8 cellular contexts compared by ENCODE assay signal in the genomic region with DNA sequence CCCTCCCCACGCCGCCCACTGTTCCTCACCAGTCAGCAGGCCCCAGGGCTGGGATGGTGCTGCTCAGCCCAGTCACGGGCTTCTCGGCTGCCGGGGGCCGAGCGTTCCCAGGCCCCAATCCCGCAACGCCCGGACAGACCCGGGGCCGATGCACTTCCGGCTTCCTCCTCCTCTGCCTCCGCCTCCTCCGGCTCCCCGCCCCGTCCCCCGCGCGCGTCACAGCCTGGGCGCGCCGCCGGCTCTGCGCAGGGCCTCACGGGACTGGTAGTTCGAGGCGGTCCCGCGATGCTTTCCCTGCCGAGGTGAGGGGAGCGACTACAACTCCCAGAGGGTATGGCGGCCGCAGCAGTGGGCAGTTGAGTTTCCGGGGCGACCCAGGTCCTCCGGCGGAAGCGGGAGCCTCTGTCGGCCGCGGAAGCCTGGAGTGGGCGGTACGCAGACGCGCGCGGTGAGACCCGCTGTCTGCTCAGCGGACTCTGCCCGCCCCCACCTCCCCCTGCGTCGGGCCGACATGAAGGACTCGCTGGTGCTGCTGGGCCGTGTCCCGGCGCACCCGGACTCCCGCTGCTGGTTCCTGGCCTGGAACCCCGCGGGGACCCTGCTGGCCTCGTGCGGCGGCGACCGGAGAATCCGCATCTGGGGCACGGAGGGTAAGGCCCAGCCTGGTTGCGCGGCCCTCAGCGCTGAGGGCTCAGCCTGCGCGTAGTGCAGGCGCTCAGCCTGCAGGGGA. TPM values are rescaled to one million over a fixed set of nuclear protein-coding genes. Genes with fewer than 3 reads are reported as not detected.
A peak's percentile ranks its signal among the peaks of the same experiment; 100 is the strongest.
DNase-seq lines count a peak whose midpoint lies in the region; ATAC-seq, FAIRE-seq and TF ChIP-seq lines count a peak whose summit lies in the region.

A gene (plus strand): TSS at position 386 of the 730 bp plus-strand sequence. CDS start 126 bp downstream, at position 512.
A gene with protein sequence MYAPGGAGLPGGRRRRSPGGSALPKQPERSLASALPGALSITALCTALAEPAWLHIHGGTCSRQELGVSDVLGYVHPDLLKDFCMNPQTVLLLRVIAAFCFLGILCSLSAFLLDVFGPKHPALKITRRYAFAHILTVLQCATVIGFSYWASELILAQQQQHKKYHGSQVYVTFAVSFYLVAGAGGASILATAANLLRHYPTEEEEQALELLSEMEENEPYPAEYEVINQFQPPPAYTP (minus strand): TSS at position 158 of the 730 bp plus-strand sequence. CDS start 616 bp downstream, outside the sequence.

- no peaks in the 10 kb centered on the region for H3K9me3 Mint-ChIP-seq in activated naive CD8-positive, alpha-beta T cell treated with anti-CD3 and anti-CD28 coated beads, Interleukin-2, amount 10 ng/mL, durations not matched to agents 7 days and 5 days

- peak within 1 kb of the TSS; percentile 72 for H3K4me2 ChIP-seq in SU-DHL-6 (ENCODE audit: low read depth, low read length, poor library complexity, severe bottlenecking)

- H3K4me3 ChIP-seq in GM12865 (ENCODE audit: low read depth, low read length), result peak within 1 kb of the TSS; percentile 88
- H3K4me3 ChIP-seq in SU-DHL-6 (ENCODE audit: insufficient read depth, low read length, poor library complexity, severe bottlenecking), result peak within 1 kb of the TSS; percentile 93
- peak within 1 kb of the TSS; percentile 87 to 99 (median 97) for H3K4me3 ChIP-seq in pancreas
- H3K4me3 ChIP-seq in tibial artery, result peak within 1 kb of the TSS; percentile 70 to 97

- DNase-seq in GM12865 (ENCODE audit: low read depth) (peak; percentile 99), NCI-H128 (lab: John Stamatoyannopoulos, UW; ENCODE audit: unreplicated experiment) (peak; percentile 91), Right ventricle myocardium inferior (ENCODE audit: missing footprints) (peak; percentile 100), pancreas (peak; percentile 98 to 99 (median 98)), tibial artery (peak; percentile 98 to 99)
- DNase-seq in activated naive CD8-positive, alpha-beta T cell treated with anti-CD3 and anti-CD28 coated beads, Interleukin-2, amount 10 ng/mL, durations not matched to agents 7 days and 5 days, result peak; percentile 99

- peaks cover 2% of the 10 kb centered on the region; the same call in 1 of the 2 replicates for H3F3A ChIP-seq in SU-DHL-6 (ENCODE audit: insufficient read depth)

- H2AFZ ChIP-seq in SU-DHL-6 (ENCODE audit: low read depth, low read length, severe bottlenecking), result peak within 1 kb of the TSS; percentile 77

- H3K9me3 ChIP-seq in SU-DHL-6 (ENCODE audit: insufficient read depth, low read length) (no peaks in the 10 kb centered on the region), pancreas (no peaks in the 10 kb centered on the region), tibial artery (no peaks in the 10 kb centered on the region)

- intact Hi-C loops in Right ventricle myocardium inferior (cut with DNase I) (loop anchor here (5.0 kb wide), 2 partner anchors 36 to 119 kb away; a partner anchor contains a TSS), pancreas (cut with DNase I) (loop anchor here in 2 of 3 donors (10.0 kb wide), 1 partner anchor 61 kb away; a partner anchor contains a TSS), tibial artery (cut with DNase I; ENCODE audit: low total_unique reads) (loop anchor here (2.0 to 10.0 kb wide), 3 partner anchors 39 to 239 kb away; a partner anchor contains a TSS)

- peak within 1 kb of the TSS; percentile 81 for H3K9ac ChIP-seq in SU-DHL-6 (ENCODE audit: low read length)

- TF ChIP-seq CTCF in GM12865 (IDR thresholded peaks at IDR 0.05; ENCODE audit: insufficient read depth, low read depth, low read length, missing control alignments) (no peak), SU-DHL-6 (IDR thresholded peaks at IDR 0.05; ENCODE audit: insufficient read depth, low read length, poor library complexity, severe bottlenecking) (no peak), pancreas (IDR thresholded peaks at IDR 0.05) (peak in 1 of 4 donors; percentile 8), tibial artery (IDR thresholded peaks at IDR 0.05) (peak; percentile 31 to 43)

- ATAC-seq in HG02678 (IDR thresholded peaks at IDR 0.05; ENCODE audit: unreplicated experiment), result peak; percentile 89
- ATAC-seq in activated naive CD8-positive, alpha-beta T cell treated with anti-CD3 and anti-CD28 coated beads, Interleukin-2, amount 10 ng/mL, durations not matched to agents 7 days and 5 days (ENCODE audit: low read depth), result peak; percentile 92
- peak; percentile 98 for ATAC-seq in Right ventricle myocardium inferior
- peak; percentile 94 to 97 (median 95) for ATAC-seq in pancreas

- POLR2A ChIA-PET in activated naive CD8-positive, alpha-beta T cell treated with anti-CD3 and anti-CD28 coated beads, Interleukin-2, amount 10 ng/mL, durations not matched to agents 7 days and 5 days (lab: Charles Lee), result interaction anchor here (0.6 to 1.8 kb wide), 2 partner anchors 10 to 58 kb away, joined by 3 to 14 read pairs; a partner anchor contains a TSS

- H3K27ac ChIP-seq in SU-DHL-6 (ENCODE audit: low read depth, low read length) (peak within 1 kb of the TSS; percentile 40), pancreas (peak within 1 kb of the TSS; percentile 61 to 84 (median 74)), tibial artery (peak within 1 kb of the TSS; percentile 88 to 97)

- peaks cover 12% of the 10 kb centered on the region for H3K36me3 Mint-ChIP-seq in activated naive CD8-positive, alpha-beta T cell treated with anti-CD3 and anti-CD28 coated beads, Interleukin-2, amount 10 ng/mL, durations not matched to agents 7 days and 5 days

- 0% methylated on average over 74 to 76 of the region's 76 CpGs for WGBS in pancreas, 2 donors

- H3K4me1 ChIP-seq in pancreas (peaks cover 18 to 38% (median 26%) of the 10 kb centered on the region in 3 donors), tibial artery (peaks cover 0 to 54% (median 43%) of the 10 kb centered on the region in 4 donors)

- peak within 1 kb of the TSS; percentile 100 for H3K4me3 Mint-ChIP-seq in activated naive CD8-positive, alpha-beta T cell treated with anti-CD3 and anti-CD28 coated beads, Interleukin-2, amount 10 ng/mL, durations not matched to agents 7 days and 5 days

- peaks cover 32% of the 10 kb centered on the region for H3K4me1 Mint-ChIP-seq in activated naive CD8-positive, alpha-beta T cell treated with anti-CD3 and anti-CD28 coated beads, Interleukin-2, amount 10 ng/mL, durations not matched to agents 7 days and 5 days

- H3K36me3 ChIP-seq in SU-DHL-6 (ENCODE audit: low read length), result peaks cover 3% of the 10 kb centered on the region; the same call in 1 of the 2 replicates
- peaks cover 9 to 23% (median 9%) of the 10 kb centered on the region in 3 donors for H3K36me3 ChIP-seq in pancreas
- H3K36me3 ChIP-seq in tibial artery, result peaks cover 18 to 42% (median 30%) of the 10 kb centered on the region in 3 donors

- no peaks in the 10 kb centered on the region for H4K20me1 ChIP-seq in SU-DHL-6 (ENCODE audit: low read depth, low read length)

- H3K27me3 Mint-ChIP-seq in activated naive CD8-positive, alpha-beta T cell treated with anti-CD3 and anti-CD28 coated beads, Interleukin-2, amount 10 ng/mL, durations not matched to agents 7 days and 5 days, result no peaks in the 10 kb centered on the region

- no peaks in the 10 kb centered on the region for H3K9me2 ChIP-seq in SU-DHL-6 (replicated peaks; ENCODE audit: insufficient read depth, low read length)

- peaks cover 60% of the 10 kb centered on the region for H3K79me2 ChIP-seq in SU-DHL-6 (ENCODE audit: insufficient read depth, low read length)

- FAIRE-seq in pancreas (lab: Jason Lieb, UNC), result no peak

- H3K27ac Mint-ChIP-seq in activated naive CD8-positive, alpha-beta T cell treated with anti-CD3 and anti-CD28 coated beads, Interleukin-2, amount 10 ng/mL, durations not matched to agents 7 days and 5 days, result peak within 1 kb of the TSS; percentile 85

- no peaks in the 10 kb centered on the region for H3K27me3 ChIP-seq in SU-DHL-6 (ENCODE audit: low read length)
- H3K27me3 ChIP-seq in pancreas, result no peaks in the 10 kb centered on the region
- H3K27me3 ChIP-seq in tibial artery, result no peaks in the 10 kb centered on the region

RNA-seq across cellular contexts. Expression of the first gene that starts in this region (rescaled TPM):
- 10 to 100 TPM; 66.2 to 68.2 TPM for total RNA-seq in activated naive CD8-positive, alpha-beta T cell treated with anti-CD3 and anti-CD28 coated beads, Interleukin-2, amount 10 ng/mL, durations not matched to agents 7 days and 5 days
- total RNA-seq in Right ventricle myocardium inferior (59.9 TPM), pancreas (10 to 100 TPM; 25.2 to 34.4 (median 29.3) TPM)
- polyA plus RNA-seq in pancreas, result 10 to 100 TPM; 25.0 to 40.0 TPM

RNA-seq across cellular contexts. Expression of the second gene that starts in this region (rescaled TPM):
- 10 to 100 TPM; 33.4 to 39.1 TPM for total RNA-seq in activated naive CD8-positive, alpha-beta T cell treated with anti-CD3 and anti-CD28 coated beads, Interleukin-2, amount 10 ng/mL, durations not matched to agents 7 days and 5 days
- 68.2 TPM for total RNA-seq in Right ventricle myocardium inferior
- 10 to 100 TPM; 20.1 to 38.4 (median 24.9) TPM for total RNA-seq in pancreas
- polyA plus RNA-seq in pancreas, result 10 to 100 TPM in 1 of 2 donors, 1 to 10 TPM in 1; 8.2 to 12.6 TPM

Comparison
In these comparisons a context has a peak if more than half of its experiments do, and no peak if none do; other contexts are left out.
1. Peak in every context shown above with its lines: DNase-seq, ATAC-seq, H3K4me3 ChIP-seq and H3K27ac ChIP-seq.
2. CTCF ChIP-seq: peak in tibial artery (2 of 2); none in GM12865 (single experiment) and SU-DHL-6 (single experiment).
3. H3K27ac ChIP-seq: peak in every context shown above with its lines; median percentile 92 in tibial artery; 74 in pancreas; 40 in SU-DHL-6.